ENCODE assay signal across 1 cellular context in the genomic region with DNA sequence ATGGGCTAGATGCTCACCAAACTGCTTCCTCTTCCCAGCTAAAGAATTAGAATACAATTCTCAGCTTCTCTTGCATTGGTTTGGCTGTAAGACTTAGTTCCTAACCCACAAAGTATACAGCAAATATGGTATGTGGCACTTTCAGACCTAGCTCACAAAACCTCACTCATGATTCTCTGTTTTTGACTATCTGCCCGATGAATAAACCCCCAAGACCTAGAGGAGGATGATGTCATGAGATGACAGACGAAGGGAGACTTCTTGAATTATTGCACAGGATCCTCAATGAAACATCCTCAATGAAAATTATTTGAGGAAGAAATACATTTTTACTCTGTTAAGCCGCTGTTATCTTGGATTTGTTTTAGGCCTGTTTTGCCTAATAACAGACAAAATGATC.
TF ChIP-seq lines count a peak whose summit lies in the region.

No MANE protein-coding gene starts in this region.

TF ChIP-seq in HCT116, 20 proteins besides CTCF, POLR2A, EP300 and RAD21:
- TF ChIP-seq SP1 (IDR thresholded peaks at IDR 0.05; ENCODE audit: low read depth) = no peak
- TF ChIP-seq ZFX (IDR thresholded peaks at IDR 0.05) = no peak
- no peak for TF ChIP-seq ELF1 (IDR thresholded peaks at IDR 0.05; ENCODE audit: borderline replicate concordance, low read depth)
- no peak for TF ChIP-seq EZH2 (IDR thresholded peaks at IDR 0.05)
- TF ChIP-seq POLR2AphosphoS5 (IDR thresholded peaks at IDR 0.05; ENCODE audit: low read depth, low read length) = no peak
- no peak for TF ChIP-seq ZNF274 (IDR thresholded peaks at IDR 0.05; ENCODE audit: low read depth, low read length)
- TF ChIP-seq JUND (IDR thresholded peaks at IDR 0.05) = no peak
- no peak for TF ChIP-seq CEBPB (IDR thresholded peaks at IDR 0.05; ENCODE audit: low read depth)
- no peak for TF ChIP-seq CBX3 (IDR thresholded peaks at IDR 0.05; ENCODE audit: low read depth)
- TF ChIP-seq, protein P1, sequence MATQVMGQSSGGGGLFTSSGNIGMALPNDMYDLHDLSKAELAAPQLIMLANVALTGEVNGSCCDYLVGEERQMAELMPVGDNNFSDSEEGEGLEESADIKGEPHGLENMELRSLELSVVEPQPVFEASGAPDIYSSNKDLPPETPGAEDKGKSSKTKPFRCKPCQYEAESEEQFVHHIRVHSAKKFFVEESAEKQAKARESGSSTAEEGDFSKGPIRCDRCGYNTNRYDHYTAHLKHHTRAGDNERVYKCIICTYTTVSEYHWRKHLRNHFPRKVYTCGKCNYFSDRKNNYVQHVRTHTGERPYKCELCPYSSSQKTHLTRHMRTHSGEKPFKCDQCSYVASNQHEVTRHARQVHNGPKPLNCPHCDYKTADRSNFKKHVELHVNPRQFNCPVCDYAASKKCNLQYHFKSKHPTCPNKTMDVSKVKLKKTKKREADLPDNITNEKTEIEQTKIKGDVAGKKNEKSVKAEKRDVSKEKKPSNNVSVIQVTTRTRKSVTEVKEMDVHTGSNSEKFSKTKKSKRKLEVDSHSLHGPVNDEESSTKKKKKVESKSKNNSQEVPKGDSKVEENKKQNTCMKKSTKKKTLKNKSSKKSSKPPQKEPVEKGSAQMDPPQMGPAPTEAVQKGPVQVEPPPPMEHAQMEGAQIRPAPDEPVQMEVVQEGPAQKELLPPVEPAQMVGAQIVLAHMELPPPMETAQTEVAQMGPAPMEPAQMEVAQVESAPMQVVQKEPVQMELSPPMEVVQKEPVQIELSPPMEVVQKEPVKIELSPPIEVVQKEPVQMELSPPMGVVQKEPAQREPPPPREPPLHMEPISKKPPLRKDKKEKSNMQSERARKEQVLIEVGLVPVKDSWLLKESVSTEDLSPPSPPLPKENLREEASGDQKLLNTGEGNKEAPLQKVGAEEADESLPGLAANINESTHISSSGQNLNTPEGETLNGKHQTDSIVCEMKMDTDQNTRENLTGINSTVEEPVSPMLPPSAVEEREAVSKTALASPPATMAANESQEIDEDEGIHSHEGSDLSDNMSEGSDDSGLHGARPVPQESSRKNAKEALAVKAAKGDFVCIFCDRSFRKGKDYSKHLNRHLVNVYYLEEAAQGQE (IDR thresholded peaks at IDR 0.05; ENCODE audit: low read depth) = no peak
- no peak for TF ChIP-seq SIN3A (IDR thresholded peaks at IDR 0.05; ENCODE audit: low read depth)
- TF ChIP-seq, protein P2, sequence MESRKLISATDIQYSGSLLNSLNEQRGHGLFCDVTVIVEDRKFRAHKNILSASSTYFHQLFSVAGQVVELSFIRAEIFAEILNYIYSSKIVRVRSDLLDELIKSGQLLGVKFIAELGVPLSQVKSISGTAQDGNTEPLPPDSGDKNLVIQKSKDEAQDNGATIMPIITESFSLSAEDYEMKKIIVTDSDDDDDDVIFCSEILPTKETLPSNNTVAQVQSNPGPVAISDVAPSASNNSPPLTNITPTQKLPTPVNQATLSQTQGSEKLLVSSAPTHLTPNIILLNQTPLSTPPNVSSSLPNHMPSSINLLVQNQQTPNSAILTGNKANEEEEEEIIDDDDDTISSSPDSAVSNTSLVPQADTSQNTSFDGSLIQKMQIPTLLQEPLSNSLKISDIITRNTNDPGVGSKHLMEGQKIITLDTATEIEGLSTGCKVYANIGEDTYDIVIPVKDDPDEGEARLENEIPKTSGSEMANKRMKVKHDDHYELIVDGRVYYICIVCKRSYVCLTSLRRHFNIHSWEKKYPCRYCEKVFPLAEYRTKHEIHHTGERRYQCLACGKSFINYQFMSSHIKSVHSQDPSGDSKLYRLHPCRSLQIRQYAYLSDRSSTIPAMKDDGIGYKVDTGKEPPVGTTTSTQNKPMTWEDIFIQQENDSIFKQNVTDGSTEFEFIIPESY (IDR thresholded peaks at IDR 0.05; ENCODE audit: extremely low read depth, insufficient replicate concordance, low read length) = no peak
- no peak for TF ChIP-seq YY1 (IDR thresholded peaks at IDR 0.05; ENCODE audit: extremely low read depth, insufficient replicate concordance, low read depth, low read length)
- TF ChIP-seq TCF7L2 (IDR thresholded peaks at IDR 0.05; ENCODE audit: borderline replicate concordance, extremely low read depth, insufficient read depth, insufficient read length) = no peak
- TF ChIP-seq, protein P3, sequence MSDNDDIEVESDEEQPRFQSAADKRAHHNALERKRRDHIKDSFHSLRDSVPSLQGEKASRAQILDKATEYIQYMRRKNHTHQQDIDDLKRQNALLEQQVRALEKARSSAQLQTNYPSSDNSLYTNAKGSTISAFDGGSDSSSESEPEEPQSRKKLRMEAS (IDR thresholded peaks at IDR 0.05) = no peak
- no peak for TF ChIP-seq FOSL1 (IDR thresholded peaks at IDR 0.05; ENCODE audit: low read depth)
- TF ChIP-seq SRF (IDR thresholded peaks at IDR 0.05; ENCODE audit: low read depth) = no peak
- TF ChIP-seq EGR1 (IDR thresholded peaks at IDR 0.05; ENCODE audit: low read depth) = no peak
